8 cellular contexts compared by ENCODE assay signal in genomic region chr22:39496131-39496838, GRCh38. TPM values are rescaled to one million over a fixed set of nuclear protein-coding genes. Genes with fewer than 3 reads are reported as not detected.
DNase-seq lines count a peak whose midpoint lies in the region; ATAC-seq and TF ChIP-seq lines count a peak whose summit lies in the region.

No MANE protein-coding gene starts in this region.

- H3K9me3 ChIP-seq in right cardiac atrium (ENCODE audit: control insufficient read depth, low read length) = no peaks in the 10 kb centered on the region

- peak; percentile 54 for DNase-seq in DMS153 treated with DMSO at 0.1 percent for 48 hours (lab: John Stamatoyannopoulos, UW; ENCODE audit: unreplicated experiment)
- DNase-seq in KBM-7 = peak; percentile 74
- peak; percentile 67 for DNase-seq in amniotic epithelial cell (ENCODE audit: low read depth)
- peak; percentile 80 to 89 (median 88) for DNase-seq in right cardiac atrium
- DNase-seq in retinal pigment epithelial cell (ENCODE audit: low read depth) = no peak
- no peak for DNase-seq in 8988T

- peaks cover 4% of the 10 kb centered on the region for H3K4me1 ChIP-seq in right cardiac atrium (ENCODE audit: control insufficient read depth, insufficient read depth, low read length)

- H3K27ac ChIP-seq in right cardiac atrium (ENCODE audit: low read length) = peak overlapping the region; percentile 36

- TF ChIP-seq CTCF in retinal pigment epithelial cell (conservative IDR thresholded peaks at IDR 0.05; ENCODE audit: low read depth, low read length) = peak; percentile 83

- H3K4me3 ChIP-seq in right cardiac atrium (ENCODE audit: low read length) (no peak overlapping the region), retinal pigment epithelial cell (ENCODE audit: low read length) (no peak overlapping the region)

- no peaks in the 10 kb centered on the region for H3K27me3 ChIP-seq in right cardiac atrium (ENCODE audit: control insufficient read depth, insufficient read depth)

- peak; percentile 95 for ATAC-seq in SK-N-SH treated with all-trans-retinoic acid at 6 μM for 48 hours
- peak; percentile 67 to 71 for ATAC-seq in right cardiac atrium
- ATAC-seq in HG03439 (IDR thresholded peaks at IDR 0.05; ENCODE audit: unreplicated experiment) = no peak

- in situ Hi-C loops in KBM-7 (cut with MboI; ENCODE audit: low pct_unique_long_range_greater_than_20kb, low sequenced_read_pairs) = no loop called here

- 40% methylated on average over 13 of the region's 13 CpGs for WGBS in right cardiac atrium

- intact Hi-C loops in right cardiac atrium (cut with DNase I) = loop anchor here in 1 of 4 donors (5.0 kb wide), 1 partner anchor 36 kb away; the partner anchor contains the start of gene RPS19BP1

TF ChIP-seq in SK-N-SH treated with all-trans-retinoic acid at 6 μM for 48 hours, 23 proteins besides CTCF, POLR2A, EP300 and RAD21:
- TF ChIP-seq ZFP3 (CRISPR knock-in tag; IDR thresholded peaks at IDR 0.05) = no peak
- no peak for TF ChIP-seq OSR1 (CRISPR knock-in tag; IDR thresholded peaks at IDR 0.05)
- TF ChIP-seq ARNTL (CRISPR knock-in tag; IDR thresholded peaks at IDR 0.05; ENCODE audit: borderline replicate concordance, low read depth) = no peak
- no peak for TF ChIP-seq TCF4 (CRISPR knock-in tag; IDR thresholded peaks at IDR 0.05; ENCODE audit: borderline replicate concordance)
- no peak for TF ChIP-seq CSDC2 (CRISPR knock-in tag; IDR thresholded peaks at IDR 0.05)
- TF ChIP-seq TOX (CRISPR knock-in tag; IDR thresholded peaks at IDR 0.05; ENCODE audit: borderline replicate concordance) = no peak
- TF ChIP-seq ZNF565 (CRISPR knock-in tag; conservative IDR thresholded peaks at IDR 0.05; ENCODE audit: low read depth) = no peak
- TF ChIP-seq ESRRG (CRISPR knock-in tag; IDR thresholded peaks at IDR 0.05) = no peak
- TF ChIP-seq PPARA (CRISPR knock-in tag; IDR thresholded peaks at IDR 0.05; ENCODE audit: borderline replicate concordance) = no peak
- TF ChIP-seq CREB5 (CRISPR knock-in tag; IDR thresholded peaks at IDR 0.05; ENCODE audit: low read depth) = no peak
- no peak for TF ChIP-seq CSRNP3 (CRISPR knock-in tag; IDR thresholded peaks at IDR 0.05)
- no peak for TF ChIP-seq SNAI2 (CRISPR knock-in tag; IDR thresholded peaks at IDR 0.05)

RNA-seq across cellular contexts. Expression of gene MIEF1, which starts 5.8 kb away (rescaled TPM):
- total RNA-seq in right cardiac atrium = 10 to 100 TPM; 16.3 to 22.2 (median 18.7) TPM
- polyA plus RNA-seq in right cardiac atrium = 9.0 TPM

RNA-seq across cellular contexts. Expression of gene ATF4, which starts 24.1 kb away (rescaled TPM):
- 100 to 1,000 TPM; 156 to 254 (median 177) TPM for total RNA-seq in right cardiac atrium
- polyA plus RNA-seq in right cardiac atrium = 244 TPM

RNA-seq across cellular contexts. Expression of gene RPS19BP1, which starts 36.3 kb away (rescaled TPM):
- total RNA-seq in right cardiac atrium = 10 to 100 TPM; 55.1 to 75.5 (median 61.8) TPM
- polyA plus RNA-seq in right cardiac atrium = 155 TPM

RNA-seq across cellular contexts. Expression of gene MGAT3, which starts 39.5 kb away (rescaled TPM):
- total RNA-seq in right cardiac atrium = 10 to 100 TPM in 1 of 4 donors, 1 to 10 TPM in 3; 7.3 to 11.6 (median 9.6) TPM
- polyA plus RNA-seq in right cardiac atrium = 8.7 TPM

Comparison
In these comparisons a context has a peak if more than half of its experiments do, and no peak if none do; other contexts are left out.
1. DNase-seq: peak in DMS153 treated with DMSO at 0.1 percent for 48 hours (single experiment), KBM-7 (single experiment), amniotic epithelial cell (single experiment) and right cardiac atrium (3 of 3); none in retinal pigment epithelial cell (single experiment) and 8988T (single experiment).